9 cellular contexts compared by ENCODE assay signal in genomic region chr6:73665686-73666319, GRCh38. TPM values are rescaled to one million over a fixed set of nuclear protein-coding genes. Genes with fewer than 3 reads are reported as not detected.
DNase-seq lines count a peak whose midpoint lies in the region; ATAC-seq and TF ChIP-seq lines count a peak whose summit lies in the region.
"Had no signal": no experiment of that assay in that cellular context is flagged by ENCODE, and none has a peak within 500 bp of the region (broad histone marks: within the 10 kb centered on the region; RNA-seq: fewer than 3 reads in every experiment).

No MANE protein-coding gene starts in this region.

- no peak for TF ChIP-seq POLR2A in stomach (IDR thresholded peaks at IDR 0.05)

- H3K4me2 ChIP-seq in hepatocyte, result no peak overlapping the region

- no peak overlapping the region for H3K4me3 ChIP-seq in hepatocyte
- no peak overlapping the region for H3K4me3 ChIP-seq in stomach

- H3K27ac ChIP-seq in hepatocyte (peak overlapping the region; percentile 75), stomach (peak overlapping the region in 2 of 5 donors; percentile 18 to 20)

- H3K4me1 ChIP-seq in hepatocyte (ENCODE audit: insufficient read depth) (peaks cover 4% of the 10 kb centered on the region), stomach (peaks cover 0 to 7% (median 0%) of the 10 kb centered on the region in 4 donors)

- no peaks in the 10 kb centered on the region for H4K20me1 ChIP-seq in hepatocyte (ENCODE audit: insufficient read depth, poor library complexity, severe bottlenecking)

- H3K9me3 ChIP-seq in hepatocyte (ENCODE audit: low read depth) (no peaks in the 10 kb centered on the region), stomach (no peaks in the 10 kb centered on the region)

- no peaks in the 10 kb centered on the region for H3K27me3 ChIP-seq in hepatocyte
- H3K27me3 ChIP-seq in stomach, result peaks cover 0 to 3% (median 0%) of the 10 kb centered on the region in 3 donors

- ATAC-seq in GM18499 (IDR thresholded peaks at IDR 0.05; ENCODE audit: insufficient read depth, unreplicated experiment), result peak; percentile 94
- ATAC-seq in GM21786 (IDR thresholded peaks at IDR 0.05; ENCODE audit: unreplicated experiment), result peak; percentile 87

- no peaks in the 10 kb centered on the region for H3K79me2 ChIP-seq in hepatocyte

- no peak for TF ChIP-seq EP300 in stomach (IDR thresholded peaks at IDR 0.05)

- TF ChIP-seq CTCF in hepatocyte (IDR thresholded peaks at IDR 0.05; ENCODE audit: poor library complexity), result no peak
- no peak for TF ChIP-seq CTCF in stomach (IDR thresholded peaks at IDR 0.05)

- H3K36me3 ChIP-seq in hepatocyte (replicated peaks; ENCODE audit: insufficient read depth, low read depth) (no peaks in the 10 kb centered on the region), stomach (no peaks in the 10 kb centered on the region)

- intact Hi-C loops in stomach (cut with DNase I; ENCODE audit: low total_unique reads), result no loop called here

- DNase-seq in HT-29 (ENCODE audit: low spot score), result peak; percentile 49
- no peak for DNase-seq in hepatocyte (ENCODE audit: low spot score)
- no peak for DNase-seq in AG08395 (ENCODE audit: low spot score)
- no peak for DNase-seq in NCI-H748 (lab: John Stamatoyannopoulos, UW; ENCODE audit: unreplicated experiment)
- DNase-seq in stomach, result no peak
- DNase-seq in activated naive CD4-positive, alpha-beta T cell treated with anti-CD3 and anti-CD28 coated beads, Interleukin-2, amount 50 U/mL, for 16 hours, result no peak
- DNase-seq: DND-41 had no signal

- no peak overlapping the region for H2AFZ ChIP-seq in hepatocyte

- 52% methylated on average over 3 of the region's 3 CpGs for WGBS in hepatocyte (ENCODE audit: low lambda C conversion rate, missing lambda C conversion rate)
- 28 to 47% (median 32%) methylated on average over 3 of the region's 3 CpGs for WGBS in stomach, 5 donors

- H3K9me2 ChIP-seq in hepatocyte (replicated peaks; ENCODE audit: insufficient read depth), result no peaks in the 10 kb centered on the region

RNA-seq across cellular contexts. Expression of gene SLC17A5, which starts 12.0 kb away (rescaled TPM):
- total RNA-seq in HT-29 (2014; rRNA removed; shearing (Covaris generic)), result 9.7 and 10.8 TPM in 2 replicates
- total RNA-seq in hepatocyte (76.9 and 90.6 TPM in 2 replicates), stomach (10 to 100 TPM in 4 of 5 donors, 1 to 10 TPM in 1; 2.6 to 53.4 (median 14.3) TPM)
- polyA plus RNA-seq in hepatocyte (47.7 TPM in 2 replicates), stomach (1 to 10 TPM; 2.3 to 5.5 (median 3.0) TPM)

RNA-seq across cellular contexts. Expression of gene CD109, which starts 30.2 kb away (rescaled TPM):
- total RNA-seq in HT-29 (2014; rRNA removed; shearing (Covaris generic)), result not detected in 2 replicates
- 7.3 and 8.2 TPM in 2 replicates for total RNA-seq in hepatocyte
- polyA plus RNA-seq in hepatocyte, result 3.0 and 4.7 TPM in 2 replicates
- total RNA-seq in stomach, result 10 to 100 TPM in 1 of 5 donors, 1 to 10 TPM in 2, under 1 TPM in 2; 0.58 to 19.6 (median 1.4) TPM
- 1 to 10 TPM in 1 of 3 donors, under 1 TPM in 2; 0.19 to 3.5 (median 0.31) TPM for polyA plus RNA-seq in stomach
